Comparison of ENCODE assay signal across 29 cellular contexts in the genomic region with DNA sequence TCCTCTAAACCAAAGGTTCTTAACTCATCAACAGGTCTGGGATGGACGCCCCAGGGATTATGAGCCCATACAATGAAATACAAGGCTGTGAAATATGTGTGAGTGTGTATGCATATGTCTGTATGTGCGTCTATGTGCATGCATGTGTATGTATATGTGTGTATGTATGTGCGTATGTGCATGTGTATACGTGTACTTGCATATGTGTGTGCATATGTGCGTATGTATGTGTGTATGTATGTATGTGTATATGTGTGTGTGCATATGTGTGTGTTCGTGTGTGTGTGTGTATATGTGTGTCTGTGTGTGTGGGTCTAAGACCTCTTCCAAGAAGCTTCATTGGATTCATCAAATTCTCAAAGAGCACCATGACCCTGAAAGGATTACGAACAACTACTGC.
"Had no signal": no experiment of that assay in that cellular context is flagged by ENCODE, and none has a peak within 500 bp of the region (broad histone marks: within the 10 kb centered on the region; RNA-seq: fewer than 3 reads in every experiment).

No MANE protein-coding gene starts in this region.

- H3K4me3 Mint-ChIP-seq: activated CD4-positive, alpha-beta T cell treated with anti-CD3 and anti-CD28 coated beads, Interleukin-2, amount 10 ng/mL, durations not matched to agents 24 days and 14 days; activated CD8-positive, alpha-beta T cell treated with anti-CD3 and anti-CD28 coated beads for 36 hours; activated T-cell treated with anti-CD3 and anti-CD28 coated beads, Interleukin-2, amount 50 U/mL, for 72 hours; activated T-helper 17 cell treated with anti-CD3 and anti-CD28 coated beads, Interleukin-2, amount 50 U/mL, for 72 hours; brain; T-helper 1 cell treated with Interleukin-12 subunit alpha and Interleukin-12 subunit beta and Interleukin-4 antibody, amounts not matched to agents 30 μg/mL and 1 μg/mL, for 36 hours; T-helper 2 cell treated with Interferon-gamma antibody and Interleukin-4, amounts not matched to agents 5 μg/mL and 100 μg/mL, for 36 hours had no signal

- H3K27me3 Mint-ChIP-seq: activated CD4-positive, alpha-beta T cell treated with anti-CD3 and anti-CD28 coated beads, Interleukin-2, amount 10 ng/mL, durations not matched to agents 24 days and 14 days; activated CD8-positive, alpha-beta T cell treated with anti-CD3 and anti-CD28 coated beads for 36 hours; activated T-helper 17 cell treated with anti-CD3 and anti-CD28 coated beads, Interleukin-2, amount 50 U/mL, for 72 hours; brain had no signal

- H3K27me3 ChIP-seq: MG63, SJSA1 had no signal

- H3K36me3 ChIP-seq: MG63, SJSA1 had no signal

- H3K4me3 ChIP-seq: MG63, SJSA1 had no signal

- H3K9ac ChIP-seq: SK-N-SH had no signal

- H3K9me3 Mint-ChIP-seq: activated CD8-positive, alpha-beta T cell treated with anti-CD3 and anti-CD28 coated beads for 36 hours; activated T-cell treated with anti-CD3 and anti-CD28 coated beads, Interleukin-2, amount 50 U/mL, for 72 hours; activated T-helper 17 cell treated with anti-CD3 and anti-CD28 coated beads, Interleukin-2, amount 50 U/mL, for 72 hours; T-helper 1 cell treated with Interleukin-12 subunit alpha and Interleukin-12 subunit beta and Interleukin-4 antibody, amounts not matched to agents 30 μg/mL and 1 μg/mL, for 36 hours; T-helper 2 cell treated with Interferon-gamma antibody and Interleukin-4, amounts not matched to agents 5 μg/mL and 100 μg/mL, for 36 hours had no signal

- FAIRE-seq: TTC549 had no signal

- H3K27ac Mint-ChIP-seq: activated CD4-positive, alpha-beta T cell treated with anti-CD3 and anti-CD28 coated beads, Interleukin-2, amount 10 ng/mL, durations not matched to agents 24 days and 14 days; activated CD8-positive, alpha-beta T cell treated with anti-CD3 and anti-CD28 coated beads for 36 hours; activated T-cell treated with anti-CD3 and anti-CD28 coated beads, Interleukin-2, amount 50 U/mL, for 72 hours; activated T-helper 17 cell treated with anti-CD3 and anti-CD28 coated beads, Interleukin-2, amount 50 U/mL, for 72 hours; brain; T-helper 2 cell treated with Interferon-gamma antibody and Interleukin-4, amounts not matched to agents 5 μg/mL and 100 μg/mL, for 36 hours had no signal

- H3K9me3 ChIP-seq: MG63, SJSA1, SK-N-SH had no signal

- DNase-seq: activated CD4-positive, alpha-beta T cell treated with anti-CD3 and anti-CD28 coated beads, Interleukin-2, amount 10 ng/mL, durations not matched to agents 24 days and 14 days; activated CD4-positive, alpha-beta T cell treated with anti-CD3 and anti-CD28 coated beads, Interleukin-2, amount 50 U/mL, for 4 hours; activated CD8-positive, alpha-beta T cell treated with anti-CD3 and anti-CD28 coated beads for 36 hours; activated effector memory CD4-positive, alpha-beta T cell treated with anti-CD3 and anti-CD28 coated beads, Interleukin-2, amount 50 U/mL, for 16 hours; activated naive CD4-positive, alpha-beta T cell; activated naive CD4-positive, alpha-beta T cell treated with anti-CD3 and anti-CD28 coated beads, Interleukin-2, amount 50 U/mL, for 16 hours; activated T-cell treated with anti-CD3 and anti-CD28 coated beads, Interleukin-2, amount 50 U/mL, for 1 hour; activated T-cell treated with anti-CD3 and anti-CD28 coated beads, Interleukin-2, amount 50 U/mL, for 72 hours; anterior cingulate cortex; central memory CD4-positive, alpha-beta T cell; Kasumi-1; MG63; NCI-H1048; NCI-H1105 treated with DMSO at 0.1 percent for 48 hours; NCI-H1436; NCI-H1694; NCI-H1930; NCI-H2081 treated with DMSO at 0.1 percent for 48 hours; NCI-H345; NCI-H524 treated with DMSO at 0.1 percent for 48 hours; SHP77; SK-N-SH had no signal

- H3K4me2 ChIP-seq: SK-N-SH had no signal

- ATAC-seq: activated CD8-positive, alpha-beta T cell treated with anti-CD3 and anti-CD28 coated beads for 36 hours; activated T-cell treated with anti-CD3 and anti-CD28 coated beads, Interleukin-2, amount 50 U/mL, for 72 hours; activated T-helper 17 cell treated with anti-CD3 and anti-CD28 coated beads, Interleukin-2, amount 50 U/mL, for 72 hours; Panc1 had no signal

- H3K27ac ChIP-seq: SJSA1 had no signal

- H3K36me3 Mint-ChIP-seq: brain had no signal

- H3K4me1 ChIP-seq: SJSA1 had no signal
